8 cellular contexts compared by ENCODE assay signal in the genomic region with DNA sequence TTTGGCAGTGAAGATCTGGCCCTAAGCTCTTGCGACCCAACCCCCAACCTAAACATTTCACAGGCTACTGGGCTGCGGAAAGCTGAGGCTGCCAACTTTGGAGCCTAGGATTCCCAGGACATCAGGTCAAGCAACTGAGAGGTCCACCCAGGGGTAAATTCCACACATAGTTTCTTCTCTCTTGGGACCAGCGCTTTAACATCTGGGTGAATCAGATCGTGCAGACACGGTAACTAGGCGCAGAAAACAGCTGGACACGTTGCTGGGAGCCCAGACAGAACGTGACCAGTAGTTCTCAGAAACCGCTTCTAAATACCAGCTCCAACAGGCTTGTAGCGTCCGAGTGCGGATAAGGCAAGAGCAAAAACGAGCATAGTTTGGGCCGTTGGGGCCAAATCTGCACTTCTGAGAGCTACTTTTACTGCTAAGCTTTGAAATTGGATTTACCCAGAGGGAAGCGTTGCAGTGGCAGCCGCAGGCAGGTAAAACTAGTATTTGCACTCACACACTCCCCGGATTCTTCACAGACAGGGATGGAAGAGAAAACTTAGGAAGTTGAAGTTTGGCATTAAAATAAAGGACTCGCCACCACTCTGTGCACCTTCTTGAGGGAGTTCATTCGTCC. TPM values are rescaled to one million over a fixed set of nuclear protein-coding genes. Genes with fewer than 3 reads are reported as not detected.
DNase-seq lines count a peak whose midpoint lies in the region; ATAC-seq and TF ChIP-seq lines count a peak whose summit lies in the region.

No MANE protein-coding gene starts in this region.

- peak overlapping the region; percentile 96 for H3K27ac Mint-ChIP-seq in activated CD4-positive, alpha-beta memory T cell treated with anti-CD3 and anti-CD28 coated beads for 36 hours

- H3K4me1 ChIP-seq in DND-41 (ENCODE audit: insufficient read depth, low read length) = peaks cover 80% of the 10 kb centered on the region
- H3K4me1 ChIP-seq in foreskin keratinocyte = peaks cover 10% of the 10 kb centered on the region
- peaks cover 55 to 63% of the 10 kb centered on the region in 2 experiments for H3K4me1 ChIP-seq in neutrophil (ENCODE audit: control insufficient read depth in 1 of 2, insufficient read depth in 1 of 2, low read depth in 1 of 2, low read length in 1 of 2)

- H3K4me3 Mint-ChIP-seq in activated CD4-positive, alpha-beta memory T cell treated with anti-CD3 and anti-CD28 coated beads for 36 hours = peak overlapping the region; percentile 88

- ATAC-seq in DND-41 (ENCODE audit: insufficient read depth, low read depth) (peak; percentile 25), GM19467 (IDR thresholded peaks at IDR 0.05; ENCODE audit: unreplicated experiment) (peak; percentile 26), HG03469 (IDR thresholded peaks at IDR 0.05; ENCODE audit: unreplicated experiment) (peak; percentile 10), foreskin keratinocyte (peak; percentile 45)

- H3K27me3 Mint-ChIP-seq in activated CD4-positive, alpha-beta memory T cell treated with anti-CD3 and anti-CD28 coated beads for 36 hours = no peaks in the 10 kb centered on the region

- no peaks in the 10 kb centered on the region for H3K9me3 Mint-ChIP-seq in activated CD4-positive, alpha-beta memory T cell treated with anti-CD3 and anti-CD28 coated beads for 36 hours

- intact Hi-C loops in activated CD4-positive, alpha-beta memory T cell treated with anti-CD3 and anti-CD28 coated beads for 36 hours (cut with micrococcal nuclease) = no loop called here

- peak overlapping the region; percentile 90 for H3K27ac ChIP-seq in DND-41 (ENCODE audit: low read length)
- peak overlapping the region; percentile 62 for H3K27ac ChIP-seq in foreskin keratinocyte
- H3K27ac ChIP-seq in neutrophil = peak overlapping the region; percentile 91

- H3K4me1 Mint-ChIP-seq in activated CD4-positive, alpha-beta memory T cell treated with anti-CD3 and anti-CD28 coated beads for 36 hours (ENCODE audit: low read depth) = peaks cover 45% of the 10 kb centered on the region

- no peak for TF ChIP-seq CTCF in DND-41 (IDR thresholded peaks at IDR 0.05; ENCODE audit: borderline replicate concordance, extremely low read depth, low read length, poor library complexity, severe bottlenecking)
- TF ChIP-seq CTCF in foreskin keratinocyte (conservative IDR thresholded peaks at IDR 0.05) = no peak
- TF ChIP-seq CTCF in neutrophil (IDR thresholded peaks at IDR 0.05) = no peak

- peaks cover 45% of the 10 kb centered on the region for H3K36me3 ChIP-seq in DND-41 (ENCODE audit: insufficient read depth, low read length)
- H3K36me3 ChIP-seq in neutrophil = no peaks in the 10 kb centered on the region

- peak overlapping the region; percentile 86 for H3K4me2 ChIP-seq in DND-41 (ENCODE audit: insufficient read depth, low read length)

- H3K9me3 ChIP-seq in DND-41 (ENCODE audit: insufficient read depth, low read length, severe bottlenecking) (no peaks in the 10 kb centered on the region), neutrophil (no peaks in the 10 kb centered on the region)

- H4K20me1 ChIP-seq in DND-41 (ENCODE audit: insufficient read depth, low read length) = peaks cover 25% of the 10 kb centered on the region

- no peak for DNase-seq in DND-41
- peak; percentile 54 for DNase-seq in activated CD4-positive, alpha-beta memory T cell treated with anti-CD3 and anti-CD28 coated beads for 36 hours
- DNase-seq in foreskin keratinocyte = no peak
- no peak for DNase-seq in cerebellum (ENCODE audit: low spot score)
- DNase-seq in central memory CD4-positive, alpha-beta T cell = no peak

- H3K36me3 Mint-ChIP-seq in activated CD4-positive, alpha-beta memory T cell treated with anti-CD3 and anti-CD28 coated beads for 36 hours = peaks cover 31% of the 10 kb centered on the region

- H3K4me3 ChIP-seq in DND-41 (ENCODE audit: low read depth in 1 of 2, low read length in 2 of 2) (peak overlapping the region; percentile 63 to 90), neutrophil (ENCODE audit: low read depth in 1 of 2, low read length in 1 of 2) (peak overlapping the region; percentile 80 to 88)

- peaks cover 99% of the 10 kb centered on the region for H3K79me2 ChIP-seq in DND-41 (ENCODE audit: insufficient read depth, low read length)

- H3K27me3 ChIP-seq in DND-41 (ENCODE audit: insufficient read depth, low read length, poor library complexity) (no peaks in the 10 kb centered on the region), foreskin keratinocyte (no peaks in the 10 kb centered on the region), neutrophil (no peaks in the 10 kb centered on the region)

- CTCF ChIA-PET in activated CD4-positive, alpha-beta memory T cell treated with anti-CD3 and anti-CD28 coated beads for 36 hours (lab: Charles Lee) = interaction anchor here (0.6 to 3.2 kb wide), 10 partner anchors 10 to 141 kb away, joined by 3 to 18 read pairs (median 6); a partner anchor contains a TSS

- H3K9ac ChIP-seq in DND-41 (ENCODE audit: low read depth, low read length) = peak overlapping the region; percentile 73

- POLR2A ChIA-PET in activated CD4-positive, alpha-beta memory T cell treated with anti-CD3 and anti-CD28 coated beads for 36 hours (lab: Charles Lee) = interaction anchor here (0.6 to 3.4 kb wide), 13 partner anchors 8 to 310 kb away, joined by 3 to 12 read pairs (median 4); a partner anchor contains a TSS

- H2AFZ ChIP-seq in DND-41 (ENCODE audit: low read depth, low read length) = peak overlapping the region; percentile 74

RNA-seq across cellular contexts. Expression of a gene that starts 11.8 kb away (rescaled TPM):
- 1 to 10 TPM in 1 of 2 experiments, under 1 TPM in 1; 0.62 to 1.3 TPM for total RNA-seq in activated CD4-positive, alpha-beta memory T cell treated with anti-CD3 and anti-CD28 coated beads for 36 hours
- total RNA-seq in foreskin keratinocyte = 2.5 and 7.6 TPM in 2 replicates
- 0.36 and 0.84 TPM in 2 replicates for polyA plus RNA-seq in foreskin keratinocyte
- total RNA-seq in cerebellum = 13.2 TPM

RNA-seq across cellular contexts. Expression of a gene that starts 11.8 kb away (rescaled TPM):
- 10 to 100 TPM; 15.1 to 16.2 TPM for total RNA-seq in activated CD4-positive, alpha-beta memory T cell treated with anti-CD3 and anti-CD28 coated beads for 36 hours
- total RNA-seq in foreskin keratinocyte (16.2 and 17.1 TPM in 2 replicates), cerebellum (18.5 TPM)
- polyA plus RNA-seq in foreskin keratinocyte = 21.4 and 22.3 TPM in 2 replicates
